23 cellular contexts compared by ENCODE assay signal in genomic region chr10:85921789-85922188, GRCh38.
DNase-seq lines count a peak whose midpoint lies in the region; ATAC-seq, FAIRE-seq and TF ChIP-seq lines count a peak whose summit lies in the region.
"Had no signal": no experiment of that assay in that cellular context is flagged by ENCODE, and none has a peak within 500 bp of the region (broad histone marks: within the 10 kb centered on the region; RNA-seq: fewer than 3 reads in every experiment).

No MANE protein-coding gene starts in this region.

- H3K9me1 ChIP-seq in K562 (ENCODE audit: control insufficient read depth, insufficient read depth, low read length), result no peaks in the 10 kb centered on the region

- H3K4me1 ChIP-seq in BLaER1, result peaks cover 68% of the 10 kb centered on the region
- no peaks in the 10 kb centered on the region for H3K4me1 ChIP-seq in K562 (replicated peaks in 1 of 2; ENCODE audit: control insufficient read depth in 2 of 2, insufficient read depth in 2 of 2, low read length in 2 of 2)
- peaks cover 3 to 16% (median 8%) of the 10 kb centered on the region in 4 donors for H3K4me1 ChIP-seq in transverse colon
- H3K4me1 ChIP-seq: HAP-1 had no signal

- H4K20me1 ChIP-seq in BLaER1, result peaks cover 14% of the 10 kb centered on the region; the same call in 1 of the 2 replicates
- no peaks in the 10 kb centered on the region; the same call in 1 of the 2 replicates for H4K20me1 ChIP-seq in K562 (replicated peaks; ENCODE audit: control insufficient read depth, insufficient read depth, low read length)

- WGBS in K562 (ENCODE audit: insufficient coverage, low coverage, missing lambda C conversion rate), result 1% methylated on average over 5 of the region's 5 CpGs
- WGBS in transverse colon (ENCODE audit: low coverage in 1 of 2), 2 donors, result 90 to 93% methylated on average over 5 of the region's 5 CpGs

- CTCF ChIA-PET in K562 (lab: Yijun Ruan, JAX; ENCODE audit: low intra/inter-chr PET ratio), result no interaction called here

- no peak for TF ChIP-seq RAD21 in K562 (CRISPR knock-in tag; conservative IDR thresholded peaks at IDR 0.05 in 1 of 2, IDR thresholded peaks at IDR 0.05 in 1 of 2)

- no peak for ATAC-seq in K562
- ATAC-seq in HG03354 (IDR thresholded peaks at IDR 0.05; ENCODE audit: poor library complexity, severe bottlenecking, unreplicated experiment), result no peak

- no peak for FAIRE-seq in GM12891 (lab: Jason Lieb, UNC)
- FAIRE-seq in K562 (lab: Jason Lieb, UNC), result peak; percentile 42
- FAIRE-seq: RCC 7860 had no signal

- POLR2A ChIA-PET in K562 (lab: Yijun Ruan, JAX), result interaction anchor here (1.4 kb wide), 1 partner anchor 10 kb away, joined by 5 read pairs; no protein-coding TSS in a partner anchor

- intact Hi-C loops in K562 (cut with micrococcal nuclease) (no loop called here), transverse colon (cut with DNase I; ENCODE audit: low total_unique reads) (no loop called here)

- H3K9me3 ChIP-seq in BLaER1, result no peaks in the 10 kb centered on the region
- no peaks in the 10 kb centered on the region for H3K9me3 ChIP-seq in K562 (replicated peaks; ENCODE audit: control insufficient read depth, insufficient read depth, low read depth, low read length)
- no peaks in the 10 kb centered on the region for H3K9me3 ChIP-seq in transverse colon
- H3K9me3 ChIP-seq: HAP-1 had no signal

- in situ Hi-C loops in K562 (cut with MboI) (no loop called here), transverse colon (cut with MboI; ENCODE audit: low pct_ligation_motif_present in 1 of 4, low pct_unique_long_range_greater_than_20kb in 1 of 4, low sequenced_read_pairs in 3 of 4) (no loop called here)

- H3K27ac ChIP-seq in BLaER1 (peak overlapping the region; percentile 24; the same call in 1 of the 2 replicates), K562 (ENCODE audit: extremely low read depth, low read depth, low read length) (no peak overlapping the region), transverse colon (peak overlapping the region in 3 of 4 donors; percentile 15 to 34 (median 23))
- H3K27ac ChIP-seq: SK-N-MC had no signal

- TF ChIP-seq POLR2A in GM12891 (IDR thresholded peaks at IDR 0.05; ENCODE audit: low read depth, low read length) (no peak), K562 (conservative IDR thresholded peaks at IDR 0.05) (no peak), transverse colon (IDR thresholded peaks at IDR 0.05) (no peak)

- TF ChIP-seq EP300 in K562 (IDR thresholded peaks at IDR 0.05; ENCODE audit: low read length), result no peak
- TF ChIP-seq EP300 in transverse colon (IDR thresholded peaks at IDR 0.05; ENCODE audit: low read depth), result no peak

- no TSS peak for BruUV-seq in K562 (replicated peaks; lab: Mats Ljungman, UMichigan)

- no peak overlapping the region for H3K9ac ChIP-seq in BLaER1
- H3K9ac ChIP-seq in K562 (ENCODE audit: insufficient read depth in 1 of 2, low read depth in 2 of 2, low read length in 2 of 2), result no peak overlapping the region

- H3K36me3 ChIP-seq in BLaER1 (no peaks in the 10 kb centered on the region), K562 (ENCODE audit: control insufficient read depth, insufficient read depth, low read length) (no peaks in the 10 kb centered on the region), transverse colon (no peaks in the 10 kb centered on the region)
- H3K36me3 ChIP-seq: HAP-1 had no signal

- H3K4me2 ChIP-seq in BLaER1, result peak overlapping the region; percentile 83
- H3K4me2 ChIP-seq in K562 (ENCODE audit: insufficient read depth, low read length), result no peak overlapping the region

- H3K27me3 ChIP-seq in BLaER1 (no peaks in the 10 kb centered on the region; the same call in 1 of the 2 replicates), K562 (ENCODE audit: control insufficient read depth in 2 of 2, insufficient read depth in 2 of 2, low read length in 2 of 2) (0 out of 5 replicates have a peak, but pooled peaks cover 0 to 3% of the 10 kb centered on the region in 2 experiments), transverse colon (no peaks in the 10 kb centered on the region)

- H3K4me3 ChIP-seq in BLaER1 (no peak overlapping the region), K562 (no peak overlapping the region), transverse colon (no peak overlapping the region)
- H3K4me3 ChIP-seq: HAP-1, SK-N-MC had no signal

- no peaks in the 10 kb centered on the region for H3K79me2 ChIP-seq in K562 (ENCODE audit: control insufficient read depth, insufficient read depth, low read length)

- TF ChIP-seq CTCF in K562 (IDR thresholded peaks at IDR 0.05 in 2 of 3, conservative IDR thresholded peaks at IDR 0.05 in 1 of 3; ENCODE audit: insufficient read depth in 2 of 3, low read depth in 1 of 3, low read length in 3 of 3), result no peak
- TF ChIP-seq CTCF in transverse colon (IDR thresholded peaks at IDR 0.05), result no peak

- no peak overlapping the region for H2AFZ ChIP-seq in K562 (ENCODE audit: low read depth, low read length)

- DNase-seq in GM12891 (ENCODE audit: insufficient read length, low spot score) (no peak), K562 (ENCODE audit: extremely low read depth in 1 of 4, low spot score in 3 of 4) (no peak), transverse colon (no peak), foreskin melanocyte (no peak), 8988T (no peak)
- DNase-seq: CD8-positive, alpha-beta memory T cell; DMS 273 treated with DMSO at 0.1 percent for 48 hours; DND-41; GOT3; HFFc6; KG1; MM.1S; NCI-H1048; NCI-H1694 treated with DMSO at 0.1 percent for 48 hours; NCI-H2081 treated with DMSO at 0.1 percent for 48 hours; NCI-H2171; NCI-H774; SIG-M5 had no signal

TF ChIP-seq in GM12891, 5 proteins besides CTCF, POLR2A, EP300 and RAD21:
- TF ChIP-seq POLR2AphosphoS5 (IDR thresholded peaks at IDR 0.05; ENCODE audit: low read depth, low read length) (no peak), TAF1 (IDR thresholded peaks at IDR 0.05; ENCODE audit: low read depth, low read length) (no peak), SPI1 (IDR thresholded peaks at IDR 0.05; ENCODE audit: low read depth, low read length) (peak; percentile 47; the same call in 1 of the 2 replicates)

TF ChIP-seq in K562, 482 proteins besides CTCF, POLR2A, EP300 and RAD21 (continues in another document):
- TF ChIP-seq TFAM (CRISPR knock-in tag; conservative IDR thresholded peaks at IDR 0.05) (no peak), ZNF165 (CRISPR knock-in tag; IDR thresholded peaks at IDR 0.05; ENCODE audit: borderline replicate concordance) (no peak), ZNF707 (CRISPR knock-in tag; conservative IDR thresholded peaks at IDR 0.05) (no peak), SMAD4 (CRISPR knock-in tag; conservative IDR thresholded peaks at IDR 0.05) (no peak), RBBP5 (IDR thresholded peaks at IDR 0.05; ENCODE audit: borderline replicate concordance, insufficient read depth, low read length, poor library complexity, severe bottlenecking) (no peak), CLOCK (CRISPR knock-in tag; IDR thresholded peaks at IDR 0.05; ENCODE audit: borderline replicate concordance) (no peak), SRSF3 (IDR thresholded peaks at IDR 0.05; ENCODE audit: insufficient read depth, low read length) (no peak), ZBTB17 (CRISPR knock-in tag; IDR thresholded peaks at IDR 0.05) (no peak), ZFX (CRISPR knock-in tag; IDR thresholded peaks at IDR 0.05) (no peak), ZNF354B (CRISPR knock-in tag; IDR thresholded peaks at IDR 0.05) (no peak), KLF6 (CRISPR knock-in tag; IDR thresholded peaks at IDR 0.05; ENCODE audit: borderline replicate concordance) (no peak), PKNOX1 (IDR thresholded peaks at IDR 0.05) (no peak), RBM25 (IDR thresholded peaks at IDR 0.05; ENCODE audit: low read depth, low read length, severe bottlenecking) (no peak), MEF2D (tag; conservative IDR thresholded peaks at IDR 0.05; ENCODE audit: low read depth) (no peak), ZNF79 (CRISPR knock-in tag; IDR thresholded peaks at IDR 0.05; ENCODE audit: low read depth) (no peak), MAZ (CRISPR knock-in tag; conservative IDR thresholded peaks at IDR 0.05 in 1 of 2, IDR thresholded peaks at IDR 0.05 in 1 of 2) (no peak), NCOA2 (IDR thresholded peaks at IDR 0.05; ENCODE audit: partially characterized antibody in 2 of 2) (no peak)
